11 cellular contexts compared by ENCODE assay signal in the genomic region with DNA sequence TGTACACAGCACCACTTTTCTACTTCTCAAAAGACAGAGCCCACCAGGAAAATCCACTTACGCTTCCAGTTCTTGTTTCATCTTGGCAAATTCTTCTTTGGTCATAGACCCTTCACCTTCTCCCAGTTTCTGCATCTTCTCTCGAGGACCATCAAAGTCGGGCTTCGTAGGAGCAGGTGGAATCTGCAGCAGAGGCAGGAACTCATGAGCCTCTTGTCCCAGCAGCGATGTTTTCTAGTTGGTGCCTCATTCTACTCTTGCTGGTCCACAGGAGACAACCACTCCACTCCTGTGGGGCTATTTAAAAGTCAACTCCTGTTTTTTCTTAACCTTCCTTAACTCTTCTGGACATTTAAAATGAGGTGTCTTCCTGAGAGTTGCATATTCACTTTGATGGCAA.
"Had no signal": no experiment of that assay in that cellular context is flagged by ENCODE, and none has a peak within 500 bp of the region (broad histone marks: within the 10 kb centered on the region; RNA-seq: fewer than 3 reads in every experiment).

No MANE protein-coding gene starts in this region.

- H3K4me3 Mint-ChIP-seq: activated naive CD4-positive, alpha-beta T cell treated with anti-CD3 and anti-CD28 coated beads, Interleukin-2, amount 50 U/mL, for 24 hours; nephron had no signal

- H3K9me3 Mint-ChIP-seq: activated naive CD4-positive, alpha-beta T cell treated with anti-CD3 and anti-CD28 coated beads, Interleukin-2, amount 50 U/mL, for 24 hours; nephron had no signal

- ATAC-seq: esophagus mucosa, left colon, psoas muscle, sciatic nerve had no signal

- H3K27ac Mint-ChIP-seq: activated naive CD4-positive, alpha-beta T cell treated with anti-CD3 and anti-CD28 coated beads, Interleukin-2, amount 50 U/mL, for 24 hours had no signal

- H3K27me3 Mint-ChIP-seq: activated naive CD4-positive, alpha-beta T cell treated with anti-CD3 and anti-CD28 coated beads, Interleukin-2, amount 50 U/mL, for 24 hours had no signal

- DNase-seq: brain microvascular endothelial cell; left colon; psoas muscle; spleen; stimulated activated CD4-positive, alpha-beta T cell treated with anti-CD3 and anti-CD28 coated beads, Interleukin-1b, Interleukin-23, amount 100 ng/mL, for 48 hours; stimulated activated naive CD4-positive, alpha-beta T cell treated with Interleukin-2 at 50 U/mL for 16 hours; T-helper 2 cell had no signal
